In genomic region chr7:64494912-64495461, GRCh38 we compare ENCODE assay signal across 17 cellular contexts.
A peak's percentile ranks its signal among the peaks of the same experiment; 100 is the strongest.
DNase-seq lines count a peak whose midpoint lies in the region; ATAC-seq, FAIRE-seq and TF ChIP-seq lines count a peak whose summit lies in the region.
"Had no signal": no experiment of that assay in that cellular context is flagged by ENCODE, and none has a peak within 500 bp of the region (broad histone marks: within the 10 kb centered on the region; RNA-seq: fewer than 3 reads in every experiment).

No MANE protein-coding gene starts in this region.

- no peak for FAIRE-seq in kidney (lab: Jason Lieb, UNC)
- FAIRE-seq: D721Med, GM12891, H54, HTR-8/SVneo had no signal

- H3K4ac ChIP-seq in trophoblast cell (ENCODE audit: low read depth, low read length): no peak overlapping the region

- H3K27ac ChIP-seq in kidney (ENCODE audit: low read depth in 2 of 2, low read length in 2 of 2) (no peak overlapping the region), thoracic aorta (no peak overlapping the region), trophoblast cell (ENCODE audit: low read depth, low read length) (no peak overlapping the region)
- H3K27ac ChIP-seq: 22Rv1 had no signal

- no peak overlapping the region for H2BK120ac ChIP-seq in trophoblast cell (ENCODE audit: insufficient read depth, low read length, poor library complexity)

- H3K9me3 ChIP-seq in kidney (ENCODE audit: control insufficient read depth in 1 of 2, low read length in 2 of 2): no peaks in the 10 kb centered on the region
- H3K9me3 ChIP-seq in thoracic aorta: peaks cover 5% of the 10 kb centered on the region
- peaks cover 19% of the 10 kb centered on the region for H3K9me3 ChIP-seq in trophoblast cell (ENCODE audit: insufficient read depth, low read depth, low read length)

- no peaks in the 10 kb centered on the region for H3K27me3 ChIP-seq in thoracic aorta (replicated peaks; ENCODE audit: insufficient read depth)
- no peaks in the 10 kb centered on the region for H3K27me3 ChIP-seq in trophoblast cell (ENCODE audit: insufficient read depth, low read length)

- peaks cover 5% of the 10 kb centered on the region; the same call in 1 of the 2 replicates for H3K27me3 Mint-ChIP-seq in WTC11 (ENCODE audit: low read depth)
- no peaks in the 10 kb centered on the region for H3K27me3 Mint-ChIP-seq in activated CD4-positive, alpha-beta T cell treated with anti-CD3 and anti-CD28 coated beads for 36 hours

- no peak overlapping the region for H3K18ac ChIP-seq in trophoblast cell (ENCODE audit: low read length)

- H3K36me3 ChIP-seq in kidney (ENCODE audit: control insufficient read depth in 1 of 2, insufficient read depth in 2 of 2, low read length in 2 of 2) (no peaks in the 10 kb centered on the region), thoracic aorta (peaks cover 5% of the 10 kb centered on the region), trophoblast cell (ENCODE audit: control insufficient read depth in 1 of 2, insufficient read depth in 2 of 2, low read length in 2 of 2) (no peaks in the 10 kb centered on the region)

- no peak overlapping the region for H2BK5ac ChIP-seq in trophoblast cell (ENCODE audit: low read depth, low read length, poor library complexity)

- WGBS in trophoblast cell (ENCODE audit: extremely low coverage, insufficient coverage, insufficient read length): no CpG with 5 or more reads among the region's 26 CpGs

- POLR2A ChIA-PET in WTC11 (lab: Charles Lee): no interaction called here
- POLR2A ChIA-PET in activated CD4-positive, alpha-beta T cell treated with anti-CD3 and anti-CD28 coated beads for 36 hours (lab: Charles Lee): no interaction called here

- no peaks in the 10 kb centered on the region for H3K4me1 Mint-ChIP-seq in WTC11
- H3K4me1 Mint-ChIP-seq in activated CD4-positive, alpha-beta T cell treated with anti-CD3 and anti-CD28 coated beads for 36 hours: no peaks in the 10 kb centered on the region

- H3K4me3 ChIP-seq in kidney (ENCODE audit: low read length in 2 of 2) (peak overlapping the region in 1 of 2 donors; percentile 51), thoracic aorta (peak overlapping the region; percentile 61), trophoblast cell (ENCODE audit: low read depth, low read length) (no peak overlapping the region)

- H3K4me1 ChIP-seq in kidney (ENCODE audit: control insufficient read depth in 1 of 2, insufficient read depth in 1 of 2, low read depth in 1 of 2, low read length in 2 of 2): no peaks in the 10 kb centered on the region
- H3K4me1 ChIP-seq in thoracic aorta (ENCODE audit: control insufficient read depth in 1 of 2, low read depth in 2 of 2): no peaks in the 10 kb centered on the region
- H3K4me1 ChIP-seq in trophoblast cell (ENCODE audit: control insufficient read depth in 1 of 2, insufficient read depth in 2 of 2, low read length in 2 of 2): no peaks in the 10 kb centered on the region

- TF ChIP-seq CTCF in WTC11 (IDR thresholded peaks at IDR 0.05) (no peak), kidney (IDR thresholded peaks at IDR 0.05; ENCODE audit: borderline replicate concordance, extremely low read depth, insufficient read depth) (no peak), thoracic aorta (IDR thresholded peaks at IDR 0.05) (no peak)

- no peak overlapping the region for H3K14ac ChIP-seq in trophoblast cell (ENCODE audit: low read length)

- H4K8ac ChIP-seq in trophoblast cell (ENCODE audit: low read depth, low read length): no peak overlapping the region

- no peak overlapping the region for H3K23ac ChIP-seq in trophoblast cell (ENCODE audit: low read length)

- H4K12ac ChIP-seq in trophoblast cell (ENCODE audit: low read depth, low read length): no peak overlapping the region

- H3K9ac ChIP-seq in kidney (ENCODE audit: low read length in 2 of 2) (no peak overlapping the region), trophoblast cell (ENCODE audit: low read length) (no peak overlapping the region)

- no peak overlapping the region for H3K4me3 Mint-ChIP-seq in WTC11
- H3K4me3 Mint-ChIP-seq in activated CD4-positive, alpha-beta T cell treated with anti-CD3 and anti-CD28 coated beads for 36 hours: no peak overlapping the region

- H3K4me2 ChIP-seq in trophoblast cell (ENCODE audit: low read length): no peak overlapping the region

- H3K79me1 ChIP-seq in trophoblast cell (ENCODE audit: low read length): no peaks in the 10 kb centered on the region

- DNase-seq in DMS79 treated with DMSO at 0.1 percent for 48 hours (lab: John Stamatoyannopoulos, UW) (peak; percentile 20), DMS79 (lab: John Stamatoyannopoulos, UW) (no peak), WTC11 (ENCODE audit: low spot score) (peak; percentile 8), kidney (peak; percentile 65), thoracic aorta (ENCODE audit: low spot score) (no peak), trophoblast cell (no peak)
- DNase-seq in activated CD4-positive, alpha-beta T cell treated with anti-CD3 and anti-CD28 coated beads for 36 hours: no peak
- DNase-seq: erythroblast; NCI-H1105 treated with DMSO at 0.1 percent for 48 hours; NK-92 treated with Interleukin-12 subunit alpha and Interleukin-12 subunit beta, amount 100 ng/mL, for 24 hours had no signal

- H3K27ac Mint-ChIP-seq in WTC11: no peak overlapping the region
- no peak overlapping the region for H3K27ac Mint-ChIP-seq in activated CD4-positive, alpha-beta T cell treated with anti-CD3 and anti-CD28 coated beads for 36 hours

- peak; percentile 55 for ATAC-seq in WTC11
- no peak for ATAC-seq in thoracic aorta (ENCODE audit: insufficient number of reproducible peaks, low FRiP score, low read depth)
- no peak for ATAC-seq in HG03378 (IDR thresholded peaks at IDR 0.05; ENCODE audit: unreplicated experiment)
- no peak for ATAC-seq in activated CD4-positive, alpha-beta T cell treated with anti-CD3 and anti-CD28 coated beads for 36 hours
- ATAC-seq: activated CD4-positive, CD25-positive, alpha-beta regulatory T cell treated with anti-CD3 and anti-CD28 coated beads, Interleukin-2, amount 50 U/mL, for 24 hours had no signal

- no peaks in the 10 kb centered on the region for H3K79me2 ChIP-seq in trophoblast cell (ENCODE audit: control insufficient read depth, insufficient read depth, low read length, poor library complexity)

- peaks cover 55% of the 10 kb centered on the region for H3K9me3 Mint-ChIP-seq in WTC11
- peaks cover 15% of the 10 kb centered on the region for H3K9me3 Mint-ChIP-seq in activated CD4-positive, alpha-beta T cell treated with anti-CD3 and anti-CD28 coated beads for 36 hours (ENCODE audit: low read depth)

- H2AFZ ChIP-seq in trophoblast cell (ENCODE audit: insufficient read depth, low read length, poor library complexity): no peak overlapping the region

- CTCF ChIA-PET in WTC11 (lab: Charles Lee): no interaction called here
- CTCF ChIA-PET in activated CD4-positive, alpha-beta T cell treated with anti-CD3 and anti-CD28 coated beads for 36 hours (lab: Charles Lee): no interaction called here

- H4K91ac ChIP-seq in trophoblast cell (ENCODE audit: low read depth, low read length): no peak overlapping the region

- H2BK12ac ChIP-seq in trophoblast cell (ENCODE audit: low read length): no peak overlapping the region

- intact Hi-C loops in kidney (cut with DNase I): no loop called here
- intact Hi-C loops in activated CD4-positive, alpha-beta T cell treated with anti-CD3 and anti-CD28 coated beads for 36 hours (cut with DNase I, micrococcal nuclease): no loop called here

- H2AK5ac ChIP-seq in trophoblast cell (ENCODE audit: low read length): no peak overlapping the region

- peaks cover 40% of the 10 kb centered on the region for H3K36me3 Mint-ChIP-seq in WTC11
- H3K36me3 Mint-ChIP-seq in activated CD4-positive, alpha-beta T cell treated with anti-CD3 and anti-CD28 coated beads for 36 hours (ENCODE audit: low read depth): peaks cover 10% of the 10 kb centered on the region

TF ChIP-seq in WTC11, 78 proteins besides CTCF, POLR2A, EP300 and RAD21:
- no peak for TF ChIP-seq ATF6 (CRISPR knock-in tag; IDR thresholded peaks at IDR 0.05)
- TF ChIP-seq TEAD1 (CRISPR knock-in tag; IDR thresholded peaks at IDR 0.05): no peak
- no peak for TF ChIP-seq ETV6 (CRISPR knock-in tag; IDR thresholded peaks at IDR 0.05)
- no peak for TF ChIP-seq IRF2 (CRISPR knock-in tag; IDR thresholded peaks at IDR 0.05; ENCODE audit: borderline replicate concordance, low read depth)
- no peak for TF ChIP-seq CBFB (CRISPR knock-in tag; IDR thresholded peaks at IDR 0.05; ENCODE audit: low read depth)
- no peak for TF ChIP-seq NFATC4 (CRISPR knock-in tag; IDR thresholded peaks at IDR 0.05)
- TF ChIP-seq NR3C1 (CRISPR knock-in tag; conservative IDR thresholded peaks at IDR 0.05; ENCODE audit: low read depth): no peak
- no peak for TF ChIP-seq ZBTB21 (CRISPR knock-in tag; IDR thresholded peaks at IDR 0.05; ENCODE audit: borderline replicate concordance)
- no peak for TF ChIP-seq ZNF396 (CRISPR knock-in tag; IDR thresholded peaks at IDR 0.05; ENCODE audit: borderline replicate concordance)
- TF ChIP-seq JAZF1 (CRISPR knock-in tag; IDR thresholded peaks at IDR 0.05): no peak
- TF ChIP-seq TEAD4 (CRISPR knock-in tag; IDR thresholded peaks at IDR 0.05): no peak

Comparison
In these comparisons a context has a peak if more than half of its experiments do, and no peak if none do; other contexts are left out.
1. DNase-seq: peak in DMS79 treated with DMSO at 0.1 percent for 48 hours (single experiment), WTC11 (single experiment) and kidney (single experiment); none in DMS79 (single experiment), thoracic aorta (single experiment), activated CD4-positive, alpha-beta T cell treated with anti-CD3 and anti-CD28 coated beads for 36 hours (single experiment) and trophoblast cell (0 of 2).